Comparison of ENCODE assay signal across 18 cellular contexts in the genomic region with DNA sequence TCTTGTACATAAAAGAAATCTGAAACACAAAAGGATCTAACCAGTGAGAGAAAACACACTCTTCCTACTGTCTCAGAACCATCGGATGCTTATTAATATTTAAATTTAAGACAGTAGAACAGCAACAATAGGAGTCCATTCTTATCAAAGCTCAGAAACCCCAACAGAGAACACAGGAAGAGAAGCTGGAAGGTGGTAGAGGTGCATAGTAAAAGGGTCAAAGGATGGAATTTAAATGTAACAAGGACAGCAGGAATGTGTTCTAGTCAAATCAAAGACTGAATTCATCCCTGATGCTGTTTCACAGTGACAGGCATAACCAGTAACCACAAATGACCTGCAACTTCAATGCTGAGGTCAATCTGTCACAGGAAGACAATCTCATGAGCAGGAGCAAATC.
DNase-seq lines count a peak whose midpoint lies in the region; ATAC-seq and TF ChIP-seq lines count a peak whose summit lies in the region.
"Had no signal": no experiment of that assay in that cellular context is flagged by ENCODE, and none has a peak within 500 bp of the region (broad histone marks: within the 10 kb centered on the region; RNA-seq: fewer than 3 reads in every experiment).

No MANE protein-coding gene starts in this region.

- no peaks in the 10 kb centered on the region for H3K36me3 ChIP-seq in GM23338 (ENCODE audit: insufficient read depth)
- H3K36me3 ChIP-seq in iPS-20b (ENCODE audit: insufficient read depth, low read depth, low read length) = no peaks in the 10 kb centered on the region
- no peaks in the 10 kb centered on the region for H3K36me3 ChIP-seq in CD4-positive, alpha-beta memory T cell (ENCODE audit: insufficient read depth, low read length)
- H3K36me3 ChIP-seq: BLaER1 had no signal

- no peak for TF ChIP-seq CTCF in GM23338 (conservative IDR thresholded peaks at IDR 0.05; ENCODE audit: low read depth in 2 of 2)
- TF ChIP-seq CTCF in WTC11 (IDR thresholded peaks at IDR 0.05) = no peak

- intact Hi-C loops in CD4-positive, alpha-beta memory T cell (cut with micrococcal nuclease) = no loop called here

- CTCF ChIA-PET in WTC11 (lab: Charles Lee) = interaction anchor here (1.2 kb wide), 1 partner anchor 1110 kb away, joined by 3 read pairs; no protein-coding TSS in a partner anchor
- CTCF ChIA-PET in CD4-positive, alpha-beta memory T cell (lab: Charles Lee; ENCODE audit: partially characterized antibody) = interaction anchor here (0.6 kb wide), 1 partner anchor 335 kb away, joined by 3 read pairs; no protein-coding TSS in a partner anchor

- no peaks in the 10 kb centered on the region for H3K9me3 Mint-ChIP-seq in GM23338
- H3K9me3 Mint-ChIP-seq in WTC11 = no peaks in the 10 kb centered on the region
- H3K9me3 Mint-ChIP-seq in CD4-positive, alpha-beta memory T cell = peaks cover 0 to 15% (median 4%) of the 10 kb centered on the region in 8 donors
- H3K9me3 Mint-ChIP-seq: H9 had no signal

- H3K4me1 ChIP-seq in GM23338 (ENCODE audit: insufficient read depth) (peaks cover 30% of the 10 kb centered on the region), iPS-20b (ENCODE audit: insufficient read depth, low read length) (peaks cover 18% of the 10 kb centered on the region; the same call in 1 of the 2 replicates)
- H3K4me1 ChIP-seq in CD4-positive, alpha-beta memory T cell (ENCODE audit: insufficient read depth, low read length) = no peaks in the 10 kb centered on the region
- H3K4me1 ChIP-seq: BLaER1 had no signal

- no peaks in the 10 kb centered on the region for H3K9me3 ChIP-seq in iPS-20b (ENCODE audit: insufficient read depth, low read depth, low read length)
- no peaks in the 10 kb centered on the region for H3K9me3 ChIP-seq in CD4-positive, alpha-beta memory T cell (ENCODE audit: control insufficient read depth in 1 of 2, low read length in 2 of 2)
- H3K9me3 ChIP-seq: BLaER1 had no signal

- H3K4me2 ChIP-seq in GM23338 = peak overlapping the region; percentile 44
- H3K4me2 ChIP-seq: BLaER1 had no signal

- H3K27me3 ChIP-seq in GM23338 (ENCODE audit: insufficient read depth) = no peaks in the 10 kb centered on the region
- H3K27me3 ChIP-seq in iPS-20b (ENCODE audit: insufficient read depth, low read length) = no peaks in the 10 kb centered on the region
- no peaks in the 10 kb centered on the region for H3K27me3 ChIP-seq in CD4-positive, alpha-beta memory T cell (ENCODE audit: insufficient read depth, low read length)
- H3K27me3 ChIP-seq: BLaER1 had no signal

- no peaks in the 10 kb centered on the region for H4K20me1 ChIP-seq in GM23338 (replicated peaks; ENCODE audit: insufficient read depth)
- H4K20me1 ChIP-seq: BLaER1 had no signal

- DNase-seq in GM23338 (ENCODE audit: low spot score) (peak; percentile 11), NCI-H82 treated with DMSO at 0.1 percent for 48 hours (lab: John Stamatoyannopoulos, UW; ENCODE audit: unreplicated experiment) (peak; percentile 59), WTC11 (ENCODE audit: low spot score) (no peak), SIG-M5 treated with dmso at 0.1 percent for 504 hours (lab: John Stamatoyannopoulos, UW; ENCODE audit: unreplicated experiment) (no peak), NCI-H1105 treated with DMSO at 0.1 percent for 48 hours (lab: John Stamatoyannopoulos, UW) (no peak)
- no peak for DNase-seq in CD4-positive, alpha-beta memory T cell
- DNase-seq: CD4-positive, CD25-positive, alpha-beta regulatory T cell; CD8-positive, alpha-beta memory T cell; DMS 273 treated with DMSO at 0.1 percent for 48 hours; DND-41; H9 had no signal

- H3K27ac ChIP-seq in GM23338 (ENCODE audit: low read depth) (0 out of 2 replicates have a peak overlapping the region, but pooled peaks have one; percentile 11), iPS-20b (ENCODE audit: low read length) (no peak overlapping the region)
- no peak overlapping the region for H3K27ac ChIP-seq in CD4-positive, alpha-beta memory T cell (ENCODE audit: low read depth, low read length)
- H3K27ac ChIP-seq: 22Rv1, BLaER1, C4-2B had no signal

- H3F3A ChIP-seq in GM23338 (replicated peaks; ENCODE audit: low read depth) = no peaks in the 10 kb centered on the region

- H3K79me2 ChIP-seq in GM23338 (replicated peaks; ENCODE audit: insufficient read depth) = no peaks in the 10 kb centered on the region

- no peaks in the 10 kb centered on the region for H3K36me3 Mint-ChIP-seq in GM23338 (ENCODE audit: low read depth)
- H3K36me3 Mint-ChIP-seq in WTC11 = no peaks in the 10 kb centered on the region
- no peaks in the 10 kb centered on the region for H3K36me3 Mint-ChIP-seq in CD4-positive, alpha-beta memory T cell
- H3K36me3 Mint-ChIP-seq: CD4-positive, CD25-positive, alpha-beta regulatory T cell; CD8-positive, alpha-beta memory T cell had no signal

- no peaks in the 10 kb centered on the region for H3K9me2 ChIP-seq in GM23338 (ENCODE audit: insufficient read depth)

- ATAC-seq in GM23338 = peak; percentile 50; the same call in 2 of the 3 replicates
- peak; percentile 58 for ATAC-seq in WTC11
- ATAC-seq in HG02798 (IDR thresholded peaks at IDR 0.05; ENCODE audit: poor library complexity, unreplicated experiment) = no peak
- ATAC-seq: HCT116 had no signal

- POLR2A ChIA-PET in WTC11 (lab: Charles Lee) = no interaction called here
- POLR2A ChIA-PET in CD4-positive, alpha-beta memory T cell (lab: Charles Lee; ENCODE audit: partially characterized antibody) = no interaction called here

- no peak overlapping the region for H3K9ac ChIP-seq in iPS-20b (ENCODE audit: low read depth, low read length)
- H3K9ac ChIP-seq: BLaER1 had no signal

- H3K4me3 Mint-ChIP-seq in GM23338 (no peak overlapping the region), WTC11 (no peak overlapping the region)
- H3K4me3 Mint-ChIP-seq in CD4-positive, alpha-beta memory T cell = no peak overlapping the region
- H3K4me3 Mint-ChIP-seq: B cell; CD4-positive, CD25-positive, alpha-beta regulatory T cell; CD8-positive, alpha-beta memory T cell; H9 had no signal

- H3K4me1 Mint-ChIP-seq in GM23338 (peaks cover 28% of the 10 kb centered on the region), WTC11 (peaks cover 30% of the 10 kb centered on the region)
- H3K4me1 Mint-ChIP-seq in CD4-positive, alpha-beta memory T cell = no peaks in the 10 kb centered on the region
- H3K4me1 Mint-ChIP-seq: B cell; CD4-positive, CD25-positive, alpha-beta regulatory T cell; CD8-positive, alpha-beta memory T cell had no signal

- no peak overlapping the region for H2AFZ ChIP-seq in GM23338

- H3K27me3 Mint-ChIP-seq in GM23338 (ENCODE audit: insufficient read depth, low read depth, poor library complexity) (no peaks in the 10 kb centered on the region), WTC11 (ENCODE audit: low read depth) (no peaks in the 10 kb centered on the region)
- no peaks in the 10 kb centered on the region for H3K27me3 Mint-ChIP-seq in CD4-positive, alpha-beta memory T cell
- H3K27me3 Mint-ChIP-seq: B cell; CD4-positive, CD25-positive, alpha-beta regulatory T cell; CD8-positive, alpha-beta memory T cell had no signal

- H3K4me3 ChIP-seq in GM23338 (no peak overlapping the region), iPS-20b (ENCODE audit: low read length) (0 out of 2 replicates have a peak overlapping the region, but pooled peaks have one; percentile 6)
- no peak overlapping the region for H3K4me3 ChIP-seq in CD4-positive, alpha-beta memory T cell (ENCODE audit: low read length in 2 of 2)
- H3K4me3 ChIP-seq: BLaER1 had no signal

- H3K27ac Mint-ChIP-seq in GM23338 (no peak overlapping the region), WTC11 (peak overlapping the region; percentile 67)
- no peak overlapping the region for H3K27ac Mint-ChIP-seq in CD4-positive, alpha-beta memory T cell
- H3K27ac Mint-ChIP-seq: B cell; CD4-positive, CD25-positive, alpha-beta regulatory T cell; CD8-positive, alpha-beta memory T cell had no signal

TF ChIP-seq in GM23338, 12 proteins besides CTCF, POLR2A, EP300 and RAD21:
- TF ChIP-seq NANOG (IDR thresholded peaks at IDR 0.05; ENCODE audit: borderline replicate concordance) (no peak), ZNF114 (CRISPR knock-in tag; IDR thresholded peaks at IDR 0.05) (no peak)

TF ChIP-seq in WTC11, 78 proteins besides CTCF, POLR2A, EP300 and RAD21 (continues in another document):
- TF ChIP-seq, protein P1, sequence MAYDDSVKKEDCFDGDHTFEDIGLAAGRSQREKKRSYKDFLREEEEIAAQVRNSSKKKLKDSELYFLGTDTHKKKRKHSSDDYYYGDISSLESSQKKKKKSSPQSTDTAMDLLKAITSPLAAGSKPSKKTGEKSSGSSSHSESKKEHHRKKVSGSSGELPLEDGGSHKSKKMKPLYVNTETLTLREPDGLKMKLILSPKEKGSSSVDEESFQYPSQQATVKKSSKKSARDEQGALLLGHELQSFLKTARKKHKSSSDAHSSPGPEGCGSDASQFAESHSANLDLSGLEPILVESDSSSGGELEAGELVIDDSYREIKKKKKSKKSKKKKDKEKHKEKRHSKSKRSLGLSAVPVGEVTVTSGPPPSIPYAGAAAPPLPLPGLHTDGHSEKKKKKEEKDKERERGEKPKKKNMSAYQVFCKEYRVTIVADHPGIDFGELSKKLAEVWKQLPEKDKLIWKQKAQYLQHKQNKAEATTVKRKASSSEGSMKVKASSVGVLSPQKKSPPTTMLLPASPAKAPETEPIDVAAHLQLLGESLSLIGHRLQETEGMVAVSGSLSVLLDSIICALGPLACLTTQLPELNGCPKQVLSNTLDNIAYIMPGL (CRISPR knock-in tag; IDR thresholded peaks at IDR 0.05) = no peak
- TF ChIP-seq, protein P2, sequence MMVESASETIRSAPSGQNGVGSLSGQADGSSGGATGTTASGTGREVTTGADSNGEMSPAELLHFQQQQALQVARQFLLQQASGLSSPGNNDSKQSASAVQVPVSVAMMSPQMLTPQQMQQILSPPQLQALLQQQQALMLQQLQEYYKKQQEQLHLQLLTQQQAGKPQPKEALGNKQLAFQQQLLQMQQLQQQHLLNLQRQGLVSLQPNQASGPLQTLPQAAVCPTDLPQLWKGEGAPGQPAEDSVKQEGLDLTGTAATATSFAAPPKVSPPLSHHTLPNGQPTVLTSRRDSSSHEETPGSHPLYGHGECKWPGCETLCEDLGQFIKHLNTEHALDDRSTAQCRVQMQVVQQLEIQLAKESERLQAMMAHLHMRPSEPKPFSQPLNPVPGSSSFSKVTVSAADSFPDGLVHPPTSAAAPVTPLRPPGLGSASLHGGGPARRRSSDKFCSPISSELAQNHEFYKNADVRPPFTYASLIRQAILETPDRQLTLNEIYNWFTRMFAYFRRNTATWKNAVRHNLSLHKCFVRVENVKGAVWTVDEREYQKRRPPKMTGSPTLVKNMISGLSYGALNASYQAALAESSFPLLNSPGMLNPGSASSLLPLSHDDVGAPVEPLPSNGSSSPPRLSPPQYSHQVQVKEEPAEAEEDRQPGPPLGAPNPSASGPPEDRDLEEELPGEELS (CRISPR knock-in tag; IDR thresholded peaks at IDR 0.05) = no peak
- TF ChIP-seq, protein P3, sequence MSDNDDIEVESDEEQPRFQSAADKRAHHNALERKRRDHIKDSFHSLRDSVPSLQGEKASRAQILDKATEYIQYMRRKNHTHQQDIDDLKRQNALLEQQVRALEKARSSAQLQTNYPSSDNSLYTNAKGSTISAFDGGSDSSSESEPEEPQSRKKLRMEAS (CRISPR knock-in tag; IDR thresholded peaks at IDR 0.05) = no peak

Comparison
In these comparisons a context has a peak if more than half of its experiments do, and no peak if none do; other contexts are left out.
1. DNase-seq: peak in GM23338 (single experiment) and NCI-H82 treated with DMSO at 0.1 percent for 48 hours (single experiment); none in WTC11 (single experiment), CD4-positive, alpha-beta memory T cell (0 of 5), SIG-M5 treated with dmso at 0.1 percent for 504 hours (single experiment) and NCI-H1105 treated with DMSO at 0.1 percent for 48 hours (single experiment).